In the genomic region with DNA sequence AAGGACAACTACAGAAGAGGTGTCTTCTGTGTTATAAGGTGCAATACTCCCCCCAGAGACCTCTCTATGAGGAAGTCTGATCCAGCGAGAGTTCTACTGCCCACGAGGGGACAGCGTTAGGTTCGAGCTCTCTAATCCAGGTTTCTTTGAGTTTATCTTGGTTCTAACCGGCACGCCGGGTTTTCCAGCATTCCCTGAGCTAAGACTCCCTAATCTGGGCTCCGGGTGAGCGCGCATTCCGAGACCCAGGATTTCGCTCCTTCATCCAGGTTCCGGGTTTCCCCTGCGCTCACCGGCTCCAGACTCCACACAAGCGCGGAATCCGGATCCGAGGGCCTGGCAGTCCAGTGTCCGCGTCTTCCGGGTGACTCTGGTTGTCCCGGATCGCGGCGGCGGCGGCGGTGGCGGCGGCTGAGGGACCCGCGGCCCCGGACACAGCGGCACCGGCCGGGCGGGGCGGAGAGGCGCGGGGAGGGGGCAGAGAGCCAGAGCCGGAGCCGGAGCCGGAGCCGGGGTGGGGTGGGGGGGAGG, we compare ENCODE assay signal across 8 cellular contexts. TPM values are rescaled to one million over a fixed set of nuclear protein-coding genes. Genes with fewer than 3 reads are reported as not detected.
DNase-seq lines count a peak whose midpoint lies in the region; ATAC-seq and TF ChIP-seq lines count a peak whose summit lies in the region.

A gene with protein sequence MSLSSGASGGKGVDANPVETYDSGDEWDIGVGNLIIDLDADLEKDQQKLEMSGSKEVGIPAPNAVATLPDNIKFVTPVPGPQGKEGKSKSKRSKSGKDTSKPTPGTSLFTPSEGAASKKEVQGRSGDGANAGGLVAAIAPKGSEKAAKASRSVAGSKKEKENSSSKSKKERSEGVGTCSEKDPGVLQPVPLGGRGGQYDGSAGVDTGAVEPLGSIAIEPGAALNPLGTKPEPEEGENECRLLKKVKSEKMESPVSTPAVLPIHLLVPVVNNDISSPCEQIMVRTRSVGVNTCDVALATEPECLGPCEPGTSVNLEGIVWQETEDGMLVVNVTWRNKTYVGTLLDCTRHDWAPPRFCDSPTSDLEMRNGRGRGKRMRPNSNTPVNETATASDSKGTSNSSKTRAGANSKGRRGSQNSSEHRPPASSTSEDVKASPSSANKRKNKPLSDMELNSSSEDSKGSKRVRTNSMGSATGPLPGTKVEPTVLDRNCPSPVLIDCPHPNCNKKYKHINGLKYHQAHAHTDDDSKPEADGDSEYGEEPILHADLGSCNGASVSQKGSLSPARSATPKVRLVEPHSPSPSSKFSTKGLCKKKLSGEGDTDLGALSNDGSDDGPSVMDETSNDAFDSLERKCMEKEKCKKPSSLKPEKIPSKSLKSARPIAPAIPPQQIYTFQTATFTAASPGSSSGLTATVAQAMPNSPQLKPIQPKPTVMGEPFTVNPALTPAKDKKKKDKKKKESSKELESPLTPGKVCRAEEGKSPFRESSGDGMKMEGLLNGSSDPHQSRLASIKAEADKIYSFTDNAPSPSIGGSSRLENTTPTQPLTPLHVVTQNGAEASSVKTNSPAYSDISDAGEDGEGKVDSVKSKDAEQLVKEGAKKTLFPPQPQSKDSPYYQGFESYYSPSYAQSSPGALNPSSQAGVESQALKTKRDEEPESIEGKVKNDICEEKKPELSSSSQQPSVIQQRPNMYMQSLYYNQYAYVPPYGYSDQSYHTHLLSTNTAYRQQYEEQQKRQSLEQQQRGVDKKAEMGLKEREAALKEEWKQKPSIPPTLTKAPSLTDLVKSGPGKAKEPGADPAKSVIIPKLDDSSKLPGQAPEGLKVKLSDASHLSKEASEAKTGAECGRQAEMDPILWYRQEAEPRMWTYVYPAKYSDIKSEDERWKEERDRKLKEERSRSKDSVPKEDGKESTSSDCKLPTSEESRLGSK (N-terminal part only) (plus strand): TSS at position 373 of the 531 bp plus-strand sequence. CDS start 38,842 bp downstream, outside the sequence.

- H3K27ac Mint-ChIP-seq in immature natural killer cell = peak within 1 kb of the TSS; percentile 90 to 95 (median 91)

- H3K36me3 ChIP-seq in smooth muscle cell (ENCODE audit: low read depth) = no peaks in the 10 kb centered on the region

- H3K27me3 ChIP-seq in smooth muscle cell (ENCODE audit: low read depth) = no peaks in the 10 kb centered on the region

- under 1% methylated on average over 36 of the region's 45 CpGs for WGBS in smooth muscle cell (ENCODE audit: low lambda C conversion rate)

- peaks cover 0 to 12% (median 4%) of the 10 kb centered on the region in 3 donors for H3K27me3 Mint-ChIP-seq in immature natural killer cell (ENCODE audit: low read depth in 3 of 3)

- H3K36me3 Mint-ChIP-seq in immature natural killer cell = peaks cover 0 to 13% (median 7%) of the 10 kb centered on the region in 3 donors

- no peaks in the 10 kb centered on the region for H3K9me3 Mint-ChIP-seq in immature natural killer cell

- H3K4me2 ChIP-seq in smooth muscle cell = peak within 1 kb of the TSS; percentile 82

- H3F3A ChIP-seq in smooth muscle cell (ENCODE audit: low read depth) = peaks cover 25% of the 10 kb centered on the region

- peaks cover 36% of the 10 kb centered on the region for H3K79me2 ChIP-seq in smooth muscle cell (ENCODE audit: low read depth)

- H2AFZ ChIP-seq in smooth muscle cell (ENCODE audit: low read depth) = peak within 1 kb of the TSS; percentile 81

- peak; percentile 73 for ATAC-seq in HG03045 (IDR thresholded peaks at IDR 0.05; ENCODE audit: unreplicated experiment)
- ATAC-seq in GM18861 (IDR thresholded peaks at IDR 0.05; ENCODE audit: unreplicated experiment) = no peak

- no peaks in the 10 kb centered on the region for H3K9me3 ChIP-seq in smooth muscle cell (replicated peaks; ENCODE audit: low read depth)

- peak within 1 kb of the TSS; percentile 84 for H3K9ac ChIP-seq in smooth muscle cell (ENCODE audit: low read depth)

- peak within 1 kb of the TSS; percentile 74 for H3K4me3 ChIP-seq in GM12875 (ENCODE audit: low read depth, low read length)
- peak within 1 kb of the TSS; percentile 82 for H3K4me3 ChIP-seq in smooth muscle cell

- H4K20me1 ChIP-seq in smooth muscle cell (ENCODE audit: low read depth) = peaks cover 40% of the 10 kb centered on the region

- TF ChIP-seq CTCF in GM12875 (IDR thresholded peaks at IDR 0.05; ENCODE audit: borderline replicate concordance, insufficient read depth, low read depth, low read length) = no peak
- TF ChIP-seq CTCF in smooth muscle cell (IDR thresholded peaks at IDR 0.05; ENCODE audit: borderline replicate concordance, insufficient read depth, poor library complexity, severe bottlenecking) = no peak

- H3K4me3 Mint-ChIP-seq in immature natural killer cell = peak within 1 kb of the TSS; percentile 87 to 94 (median 93)

- peak within 1 kb of the TSS; percentile 65 for H3K27ac ChIP-seq in caudate nucleus (ENCODE audit: low read depth, low read length)
- H3K27ac ChIP-seq in smooth muscle cell (ENCODE audit: low read depth) = peak within 1 kb of the TSS; percentile 73

- DNase-seq in NCI-H2227 treated with DMSO at 0.1 percent for 48 hours (lab: John Stamatoyannopoulos, UW) = peak; percentile 82
- peak; percentile 75 for DNase-seq in activated CD4-positive, CD25-positive, alpha-beta regulatory T cell treated with anti-CD3 and anti-CD28 coated beads, Interleukin-2, amount 50 U/mL, for 16 hours (ENCODE audit: low read depth, low spot score)
- DNase-seq in caudate nucleus (lab: John Stamatoyannopoulos, UW) = peak; percentile 14 to 94 (median 85)
- peak; percentile 88 to 90 (median 89) for DNase-seq in immature natural killer cell
- peak; percentile 92 for DNase-seq in smooth muscle cell (lab: John Stamatoyannopoulos, UW; ENCODE audit: unreplicated experiment)

- H3K4me1 Mint-ChIP-seq in immature natural killer cell = peaks cover 53 to 55% of the 10 kb centered on the region in 2 donors

- peaks cover 49% of the 10 kb centered on the region for H3K4me1 ChIP-seq in smooth muscle cell (ENCODE audit: low read depth)

RNA-seq across cellular contexts. Expression of the gene that starts here (rescaled TPM):
- polyA plus RNA-seq in immature natural killer cell (10 to 100 TPM in 1 of 3 donors, 1 to 10 TPM in 1, under 1 TPM in 1; 0.04 to 11.3 (median 2.6) TPM), smooth muscle cell (9.9 and 10.7 TPM in 2 replicates)
- 15.6 and 15.9 TPM in 2 replicates for total RNA-seq in smooth muscle cell
